12 cellular contexts compared by ENCODE assay signal in the genomic region with DNA sequence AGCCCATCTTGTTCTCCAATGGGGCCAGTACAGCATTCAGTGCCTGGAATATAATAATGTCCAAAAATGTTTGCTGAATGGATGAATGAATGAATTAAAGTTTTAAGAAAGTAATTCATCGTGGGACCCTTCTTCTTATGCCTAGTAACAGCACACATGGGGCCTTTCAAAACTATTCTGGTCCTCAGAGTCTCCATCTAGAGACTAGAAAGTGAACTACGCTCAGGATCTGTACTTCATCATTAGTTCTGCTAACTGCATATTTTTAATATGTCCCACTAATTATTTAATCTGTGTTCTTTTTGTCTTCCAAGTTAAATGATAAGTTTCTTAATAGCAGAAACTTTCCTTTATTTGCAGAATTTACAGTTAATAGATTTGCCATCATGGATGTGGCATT.
DNase-seq lines count a peak whose midpoint lies in the region; ATAC-seq and TF ChIP-seq lines count a peak whose summit lies in the region.
"Had no signal": no experiment of that assay in that cellular context is flagged by ENCODE, and none has a peak within 500 bp of the region (broad histone marks: within the 10 kb centered on the region; RNA-seq: fewer than 3 reads in every experiment).

No MANE protein-coding gene starts in this region.

- H4K8ac ChIP-seq in mesendoderm (ENCODE audit: low read depth, low read length): no peak overlapping the region

- no peaks in the 10 kb centered on the region for H3K4me1 Mint-ChIP-seq in HFFc6 (ENCODE audit: low read depth)
- H3K4me1 Mint-ChIP-seq in WTC11: peaks cover 9% of the 10 kb centered on the region; the same call in 1 of the 2 replicates

- H3K4me2 ChIP-seq in mesendoderm (ENCODE audit: low read length): no peak overlapping the region

- no peak overlapping the region for H3K23ac ChIP-seq in mesendoderm (ENCODE audit: low read length)

- H3K27ac ChIP-seq in mesendoderm (ENCODE audit: low read depth, low read length): no peak overlapping the region
- H3K27ac ChIP-seq in ovary: no peak overlapping the region
- H3K27ac ChIP-seq: sigmoid colon had no signal

- no peak for TF ChIP-seq EP300 in ovary (IDR thresholded peaks at IDR 0.05)

- POLR2A ChIA-PET in WTC11 (lab: Charles Lee): no interaction called here

- H3K27me3 Mint-ChIP-seq in HFFc6 (ENCODE audit: insufficient read depth): peaks cover 10% of the 10 kb centered on the region; the same call in 1 of the 2 replicates
- no peaks in the 10 kb centered on the region; the same call in 1 of the 2 replicates for H3K27me3 Mint-ChIP-seq in WTC11 (ENCODE audit: low read depth)

- H2AK5ac ChIP-seq in mesendoderm (ENCODE audit: low read length): no peak overlapping the region

- DNase-seq in DMS53 (lab: John Stamatoyannopoulos, UW) (peak; percentile 46), DMS53 treated with DMSO at 0.1 percent for 48 hours (lab: John Stamatoyannopoulos, UW; ENCODE audit: unreplicated experiment) (no peak), HFFc6 (no peak), WTC11 (ENCODE audit: low spot score) (no peak), mesendoderm (peak; percentile 26), NCI-H1105 (lab: John Stamatoyannopoulos, UW) (no peak), NCI-H146 (lab: John Stamatoyannopoulos, UW) (no peak), ovary (no peak)
- DNase-seq: activated gamma-delta T cell, GOT3, NCI-H1930, sigmoid colon had no signal

- H3K4me3 ChIP-seq in mesendoderm (ENCODE audit: low read length) (no peak overlapping the region), ovary (no peak overlapping the region)
- H3K4me3 ChIP-seq: sigmoid colon had no signal

- no peak overlapping the region for H3K27ac Mint-ChIP-seq in HFFc6
- no peak overlapping the region for H3K27ac Mint-ChIP-seq in WTC11

- 0 out of 2 replicates have a peak, but pooled peaks have one; percentile 15 for ATAC-seq in WTC11

- H3K4me3 Mint-ChIP-seq in HFFc6: no peak overlapping the region
- no peak overlapping the region for H3K4me3 Mint-ChIP-seq in WTC11

- no peaks in the 10 kb centered on the region for H3K9me3 ChIP-seq in ovary

- H3K36me3 Mint-ChIP-seq in HFFc6 (ENCODE audit: low read depth) (no peaks in the 10 kb centered on the region), WTC11 (no peaks in the 10 kb centered on the region)

- no CpG with 5 or more reads among the region's 2 CpGs for WGBS in mesendoderm (ENCODE audit: extremely low coverage, insufficient coverage, low lambda C conversion rate)
- WGBS in ovary, 3 donors: 72 to 76% (median 74%) methylated on average over 2 of the region's 2 CpGs

- no peak for TF ChIP-seq POLR2A in ovary (IDR thresholded peaks at IDR 0.05)

- H3K4ac ChIP-seq in mesendoderm (ENCODE audit: low read depth, low read length): no peak overlapping the region

- H3K27me3 ChIP-seq in mesendoderm (ENCODE audit: insufficient read depth, low read length, poor library complexity) (no peaks in the 10 kb centered on the region), ovary (no peaks in the 10 kb centered on the region)

- no peak overlapping the region for H3K9ac ChIP-seq in mesendoderm (ENCODE audit: low read length)

- H3K18ac ChIP-seq in mesendoderm (ENCODE audit: low read length): no peak overlapping the region

- H2BK5ac ChIP-seq in mesendoderm (ENCODE audit: low read length): no peak overlapping the region

- H3K9me3 Mint-ChIP-seq in HFFc6 (peaks cover 12% of the 10 kb centered on the region), WTC11 (peaks cover 22% of the 10 kb centered on the region; the same call in 1 of the 2 replicates)

- no peak overlapping the region for H3K56ac ChIP-seq in mesendoderm (ENCODE audit: low read length)

- no peaks in the 10 kb centered on the region for H3K79me2 ChIP-seq in mesendoderm (ENCODE audit: control insufficient read depth, insufficient read depth, low read length)

- H3K79me1 ChIP-seq in mesendoderm (ENCODE audit: low read length): no peaks in the 10 kb centered on the region

- CTCF ChIA-PET in WTC11 (lab: Charles Lee): no interaction called here

- intact Hi-C loops in ovary (cut with DNase I): no loop called here

- H2BK120ac ChIP-seq in mesendoderm (ENCODE audit: low read depth, low read length): no peak overlapping the region

- no peak overlapping the region for H4K5ac ChIP-seq in mesendoderm (ENCODE audit: low read length)

- TF ChIP-seq CTCF in HFFc6 (IDR thresholded peaks at IDR 0.05) (peak; percentile 69), WTC11 (IDR thresholded peaks at IDR 0.05) (peak; percentile 44), ovary (IDR thresholded peaks at IDR 0.05) (no peak)

- H2BK15ac ChIP-seq in mesendoderm (replicated peaks; ENCODE audit: low read depth): no peak overlapping the region

- H3K36me3 ChIP-seq in mesendoderm (ENCODE audit: control insufficient read depth, insufficient read depth, low read length) (no peaks in the 10 kb centered on the region), ovary (no peaks in the 10 kb centered on the region)
- H3K36me3 ChIP-seq: sigmoid colon had no signal

- no peaks in the 10 kb centered on the region for H3K4me1 ChIP-seq in mesendoderm (ENCODE audit: control insufficient read depth, low read depth, low read length)
- no peaks in the 10 kb centered on the region for H3K4me1 ChIP-seq in ovary (ENCODE audit: insufficient read depth)
- H3K4me1 ChIP-seq: sigmoid colon had no signal

TF ChIP-seq in WTC11, 78 proteins besides CTCF, POLR2A, EP300 and RAD21 (continues in another document):
- TF ChIP-seq, protein P1, sequence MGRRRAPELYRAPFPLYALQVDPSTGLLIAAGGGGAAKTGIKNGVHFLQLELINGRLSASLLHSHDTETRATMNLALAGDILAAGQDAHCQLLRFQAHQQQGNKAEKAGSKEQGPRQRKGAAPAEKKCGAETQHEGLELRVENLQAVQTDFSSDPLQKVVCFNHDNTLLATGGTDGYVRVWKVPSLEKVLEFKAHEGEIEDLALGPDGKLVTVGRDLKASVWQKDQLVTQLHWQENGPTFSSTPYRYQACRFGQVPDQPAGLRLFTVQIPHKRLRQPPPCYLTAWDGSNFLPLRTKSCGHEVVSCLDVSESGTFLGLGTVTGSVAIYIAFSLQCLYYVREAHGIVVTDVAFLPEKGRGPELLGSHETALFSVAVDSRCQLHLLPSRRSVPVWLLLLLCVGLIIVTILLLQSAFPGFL (CRISPR knock-in tag; IDR thresholded peaks at IDR 0.05; ENCODE audit: borderline replicate concordance): no peak
- no peak for TF ChIP-seq GABPB1 (CRISPR knock-in tag; IDR thresholded peaks at IDR 0.05)
- TF ChIP-seq ELF4 (CRISPR knock-in tag; IDR thresholded peaks at IDR 0.05; ENCODE audit: low read depth): no peak
- TF ChIP-seq NFE2L1 (CRISPR knock-in tag; IDR thresholded peaks at IDR 0.05): no peak
- TF ChIP-seq, protein P2, sequence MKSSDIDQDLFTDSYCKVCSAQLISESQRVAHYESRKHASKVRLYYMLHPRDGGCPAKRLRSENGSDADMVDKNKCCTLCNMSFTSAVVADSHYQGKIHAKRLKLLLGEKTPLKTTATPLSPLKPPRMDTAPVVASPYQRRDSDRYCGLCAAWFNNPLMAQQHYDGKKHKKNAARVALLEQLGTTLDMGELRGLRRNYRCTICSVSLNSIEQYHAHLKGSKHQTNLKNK (CRISPR knock-in tag; IDR thresholded peaks at IDR 0.05): no peak
- no peak for TF ChIP-seq RELA (CRISPR knock-in tag; IDR thresholded peaks at IDR 0.05; ENCODE audit: borderline replicate concordance)
- no peak for TF ChIP-seq HMGA2 (CRISPR knock-in tag; IDR thresholded peaks at IDR 0.05)
- TF ChIP-seq SP1 (CRISPR knock-in tag; conservative IDR thresholded peaks at IDR 0.05): no peak
- TF ChIP-seq ZBTB21 (CRISPR knock-in tag; IDR thresholded peaks at IDR 0.05; ENCODE audit: borderline replicate concordance): no peak
- no peak for TF ChIP-seq ZNF219 (CRISPR knock-in tag; IDR thresholded peaks at IDR 0.05; ENCODE audit: borderline replicate concordance)
- TF ChIP-seq, protein P3, sequence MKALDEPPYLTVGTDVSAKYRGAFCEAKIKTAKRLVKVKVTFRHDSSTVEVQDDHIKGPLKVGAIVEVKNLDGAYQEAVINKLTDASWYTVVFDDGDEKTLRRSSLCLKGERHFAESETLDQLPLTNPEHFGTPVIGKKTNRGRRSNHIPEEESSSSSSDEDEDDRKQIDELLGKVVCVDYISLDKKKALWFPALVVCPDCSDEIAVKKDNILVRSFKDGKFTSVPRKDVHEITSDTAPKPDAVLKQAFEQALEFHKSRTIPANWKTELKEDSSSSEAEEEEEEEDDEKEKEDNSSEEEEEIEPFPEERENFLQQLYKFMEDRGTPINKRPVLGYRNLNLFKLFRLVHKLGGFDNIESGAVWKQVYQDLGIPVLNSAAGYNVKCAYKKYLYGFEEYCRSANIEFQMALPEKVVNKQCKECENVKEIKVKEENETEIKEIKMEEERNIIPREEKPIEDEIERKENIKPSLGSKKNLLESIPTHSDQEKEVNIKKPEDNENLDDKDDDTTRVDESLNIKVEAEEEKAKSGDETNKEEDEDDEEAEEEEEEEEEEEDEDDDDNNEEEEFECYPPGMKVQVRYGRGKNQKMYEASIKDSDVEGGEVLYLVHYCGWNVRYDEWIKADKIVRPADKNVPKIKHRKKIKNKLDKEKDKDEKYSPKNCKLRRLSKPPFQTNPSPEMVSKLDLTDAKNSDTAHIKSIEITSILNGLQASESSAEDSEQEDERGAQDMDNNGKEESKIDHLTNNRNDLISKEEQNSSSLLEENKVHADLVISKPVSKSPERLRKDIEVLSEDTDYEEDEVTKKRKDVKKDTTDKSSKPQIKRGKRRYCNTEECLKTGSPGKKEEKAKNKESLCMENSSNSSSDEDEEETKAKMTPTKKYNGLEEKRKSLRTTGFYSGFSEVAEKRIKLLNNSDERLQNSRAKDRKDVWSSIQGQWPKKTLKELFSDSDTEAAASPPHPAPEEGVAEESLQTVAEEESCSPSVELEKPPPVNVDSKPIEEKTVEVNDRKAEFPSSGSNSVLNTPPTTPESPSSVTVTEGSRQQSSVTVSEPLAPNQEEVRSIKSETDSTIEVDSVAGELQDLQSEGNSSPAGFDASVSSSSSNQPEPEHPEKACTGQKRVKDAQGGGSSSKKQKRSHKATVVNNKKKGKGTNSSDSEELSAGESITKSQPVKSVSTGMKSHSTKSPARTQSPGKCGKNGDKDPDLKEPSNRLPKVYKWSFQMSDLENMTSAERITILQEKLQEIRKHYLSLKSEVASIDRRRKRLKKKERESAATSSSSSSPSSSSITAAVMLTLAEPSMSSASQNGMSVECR (CRISPR knock-in tag; IDR thresholded peaks at IDR 0.05; ENCODE audit: borderline replicate concordance): no peak
- no peak for TF ChIP-seq ZNF263 (CRISPR knock-in tag; IDR thresholded peaks at IDR 0.05; ENCODE audit: low read depth)

Comparison
In these comparisons a context has a peak if more than half of its experiments do, and no peak if none do; other contexts are left out.
1. DNase-seq: peak in DMS53 (single experiment) and mesendoderm (single experiment); none in DMS53 treated with DMSO at 0.1 percent for 48 hours (single experiment), HFFc6 (single experiment), WTC11 (single experiment), NCI-H1105 (single experiment), NCI-H146 (single experiment) and ovary (0 of 5).
2. CTCF ChIP-seq: peak in HFFc6 (single experiment) and WTC11 (single experiment); none in ovary (0 of 3).